1 cellular context compared by ENCODE assay signal in genomic region chr12:34022079-34022830, GRCh38.
A peak's percentile ranks its signal among the peaks of the same experiment; 100 is the strongest.
TF ChIP-seq lines count a peak whose summit lies in the region.

Gene ALG10, plus strand, starts transcription at chr12:34022496. Its CDS starts 104 bp downstream, at chr12:34022600.

TF ChIP-seq in HepG2, 621 proteins besides CTCF, POLR2A, EP300 and RAD21 (continued from another document):
- TF ChIP-seq, protein P1, sequence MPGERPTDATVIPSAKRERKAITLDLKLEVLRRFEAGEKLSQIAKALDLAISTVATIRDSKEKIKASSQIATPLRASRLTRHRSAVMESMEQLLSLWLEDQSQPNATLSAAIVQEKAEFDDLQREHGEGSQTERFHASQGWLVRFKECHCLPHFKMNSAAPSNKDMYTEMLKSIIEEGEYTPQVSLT (CRISPR knock-in tag; IDR thresholded peaks at IDR 0.05; ENCODE audit: borderline replicate concordance, low read depth), result no peak
- TF ChIP-seq MLLT10 (CRISPR knock-in tag; IDR thresholded peaks at IDR 0.05), result no peak
- peak; percentile 82 for TF ChIP-seq CREM (IDR thresholded peaks at IDR 0.05)
- no peak for TF ChIP-seq CREM (CRISPR knock-in tag; IDR thresholded peaks at IDR 0.05)
- TF ChIP-seq CC2D1A (CRISPR knock-in tag; IDR thresholded peaks at IDR 0.05), result no peak
- TF ChIP-seq ZBTB34 (CRISPR knock-in tag; IDR thresholded peaks at IDR 0.05), result no peak
- TF ChIP-seq FOXK1 (CRISPR knock-in tag; IDR thresholded peaks at IDR 0.05; ENCODE audit: borderline replicate concordance, low read depth), result peak; percentile 98
- no peak for TF ChIP-seq ZNF710 (CRISPR knock-in tag; IDR thresholded peaks at IDR 0.05; ENCODE audit: borderline replicate concordance)
- TF ChIP-seq ZNF639 (CRISPR knock-in tag; conservative IDR thresholded peaks at IDR 0.05), result peak; percentile 85
- TF ChIP-seq RORA (CRISPR knock-in tag; IDR thresholded peaks at IDR 0.05), result no peak
- no peak for TF ChIP-seq ZNF446 (CRISPR knock-in tag; IDR thresholded peaks at IDR 0.05)
- TF ChIP-seq ZNF317 (CRISPR knock-in tag; IDR thresholded peaks at IDR 0.05), result 0 out of 2 replicates have a peak, but pooled peaks have one; percentile 42
- no peak for TF ChIP-seq ZNF570 (CRISPR knock-in tag; IDR thresholded peaks at IDR 0.05; ENCODE audit: borderline replicate concordance)
- TF ChIP-seq, protein P2, sequence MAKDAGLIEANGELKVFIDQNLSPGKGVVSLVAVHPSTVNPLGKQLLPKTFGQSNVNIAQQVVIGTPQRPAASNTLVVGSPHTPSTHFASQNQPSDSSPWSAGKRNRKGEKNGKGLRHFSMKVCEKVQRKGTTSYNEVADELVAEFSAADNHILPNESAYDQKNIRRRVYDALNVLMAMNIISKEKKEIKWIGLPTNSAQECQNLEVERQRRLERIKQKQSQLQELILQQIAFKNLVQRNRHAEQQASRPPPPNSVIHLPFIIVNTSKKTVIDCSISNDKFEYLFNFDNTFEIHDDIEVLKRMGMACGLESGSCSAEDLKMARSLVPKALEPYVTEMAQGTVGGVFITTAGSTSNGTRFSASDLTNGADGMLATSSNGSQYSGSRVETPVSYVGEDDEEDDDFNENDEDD (CRISPR knock-in tag; IDR thresholded peaks at IDR 0.05; ENCODE audit: borderline replicate concordance), result peak; percentile 95
- TF ChIP-seq NPAS2 (CRISPR knock-in tag; IDR thresholded peaks at IDR 0.05; ENCODE audit: borderline replicate concordance), result no peak
- peak; percentile 47; the same call in 1 of the 2 replicates for TF ChIP-seq KAT7 (CRISPR knock-in tag; IDR thresholded peaks at IDR 0.05; ENCODE audit: borderline replicate concordance)
